ENCODE assay signal across 9 cellular contexts in the genomic region with DNA sequence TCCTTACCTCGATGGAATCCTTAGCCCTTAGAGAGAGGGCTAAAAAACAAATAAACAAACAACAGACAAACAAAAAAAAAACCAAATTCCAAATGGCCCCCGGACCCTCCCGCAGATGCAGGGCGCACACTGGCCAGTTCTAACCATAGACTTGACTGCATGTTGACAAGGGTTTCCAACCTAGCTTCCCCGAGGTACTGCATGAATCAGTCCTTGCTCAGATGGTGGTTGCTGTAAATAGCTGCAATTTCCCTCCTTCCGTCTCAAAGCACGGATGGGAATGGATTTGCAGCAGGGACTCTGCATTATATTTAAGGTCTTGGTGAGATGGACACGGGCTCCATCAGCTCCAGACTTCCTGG.
DNase-seq lines count a peak whose midpoint lies in the region; ATAC-seq and TF ChIP-seq lines count a peak whose summit lies in the region.
"Had no signal": no experiment of that assay in that cellular context is flagged by ENCODE, and none has a peak within 500 bp of the region (broad histone marks: within the 10 kb centered on the region; RNA-seq: fewer than 3 reads in every experiment).

No MANE protein-coding gene starts in this region.

- H3K18ac ChIP-seq in mesendoderm (ENCODE audit: low read length) = no peak overlapping the region

- no peaks in the 10 kb centered on the region for H3K9me3 Mint-ChIP-seq in effector memory CD8-positive, alpha-beta T cell

- H2BK120ac ChIP-seq in mesendoderm (ENCODE audit: low read depth, low read length) = no peak overlapping the region

- peak overlapping the region; percentile 84 for H3K4me3 ChIP-seq in SK-N-MC
- H3K4me3 ChIP-seq in mesendoderm (ENCODE audit: low read length) = peak overlapping the region; percentile 36
- peak overlapping the region; percentile 49 to 60 (median 58) for H3K4me3 ChIP-seq in tibial nerve
- H3K4me3 ChIP-seq: K562 had no signal

- peak overlapping the region; percentile 35 for H3K56ac ChIP-seq in mesendoderm (ENCODE audit: low read length)

- no peaks in the 10 kb centered on the region for H3K27me3 ChIP-seq in mesendoderm (ENCODE audit: insufficient read depth, low read length, poor library complexity)
- H3K27me3 ChIP-seq in tibial nerve = no peaks in the 10 kb centered on the region

- no peak overlapping the region for H4K8ac ChIP-seq in mesendoderm (ENCODE audit: low read depth, low read length)

- no CpG with 5 or more reads among the region's 8 CpGs for WGBS in mesendoderm (ENCODE audit: extremely low coverage, insufficient coverage, low lambda C conversion rate)
- WGBS in tibial nerve, 2 donors = 6 to 10% methylated on average over 8 of the region's 8 CpGs

- H3K27ac Mint-ChIP-seq in effector memory CD8-positive, alpha-beta T cell = peak overlapping the region; percentile 18 to 52

- H3K36me3 Mint-ChIP-seq in effector memory CD8-positive, alpha-beta T cell (ENCODE audit: insufficient read depth) = no peaks in the 10 kb centered on the region

- ATAC-seq in GM18498 (IDR thresholded peaks at IDR 0.05; ENCODE audit: unreplicated experiment) (peak; percentile 15), HG03025 (IDR thresholded peaks at IDR 0.05; ENCODE audit: low FRiP score, unreplicated experiment) (peak; percentile 29)
- ATAC-seq in effector memory CD8-positive, alpha-beta T cell (replicated peaks) = peak; percentile 43

- H3K23ac ChIP-seq in mesendoderm (ENCODE audit: low read length) = no peak overlapping the region

- peak overlapping the region; percentile 56 for H3K4me2 ChIP-seq in mesendoderm (ENCODE audit: low read length)

- no peaks in the 10 kb centered on the region for H3K9me3 ChIP-seq in SK-N-MC (ENCODE audit: low read depth, low read length)
- no peaks in the 10 kb centered on the region for H3K9me3 ChIP-seq in tibial nerve

- peak overlapping the region; percentile 86 to 87 for H3K4me3 Mint-ChIP-seq in effector memory CD8-positive, alpha-beta T cell

- H3K9ac ChIP-seq in SK-N-MC (ENCODE audit: insufficient read length) (no peak overlapping the region), mesendoderm (ENCODE audit: low read length) (peak overlapping the region; percentile 52)

- H3K36me3 ChIP-seq in SK-N-MC (ENCODE audit: insufficient read depth, low read length) = no peaks in the 10 kb centered on the region
- H3K36me3 ChIP-seq in mesendoderm (ENCODE audit: control insufficient read depth, insufficient read depth, low read length) = no peaks in the 10 kb centered on the region
- H3K36me3 ChIP-seq in tibial nerve = no peaks in the 10 kb centered on the region

- no peaks in the 10 kb centered on the region for H3K4me1 ChIP-seq in mesendoderm (ENCODE audit: control insufficient read depth, low read depth, low read length)
- peaks cover 0 to 16% (median 3%) of the 10 kb centered on the region in 4 donors for H3K4me1 ChIP-seq in tibial nerve

- no peak overlapping the region for H4K5ac ChIP-seq in mesendoderm (ENCODE audit: low read length)

- TF ChIP-seq EP300 in tibial nerve (IDR thresholded peaks at IDR 0.05) = no peak

- no peak overlapping the region for H2BK15ac ChIP-seq in mesendoderm (replicated peaks; ENCODE audit: low read depth)

- no peak overlapping the region for H2AK5ac ChIP-seq in mesendoderm (ENCODE audit: low read length)

- no peaks in the 10 kb centered on the region for H3K79me1 ChIP-seq in mesendoderm (ENCODE audit: low read length)

- no peaks in the 10 kb centered on the region for H3K79me2 ChIP-seq in mesendoderm (ENCODE audit: control insufficient read depth, insufficient read depth, low read length)

- H3K27ac ChIP-seq in SK-N-MC = no peak overlapping the region
- H3K27ac ChIP-seq in mesendoderm (ENCODE audit: low read depth, low read length) = no peak overlapping the region
- peak overlapping the region in 2 of 4 donors; percentile 54 to 56 for H3K27ac ChIP-seq in tibial nerve

- no peak for TF ChIP-seq POLR2A in tibial nerve (IDR thresholded peaks at IDR 0.05)

- H3K4me1 Mint-ChIP-seq in effector memory CD8-positive, alpha-beta T cell (ENCODE audit: low read depth in 2 of 2) = peaks cover 8 to 18% of the 10 kb centered on the region in 2 donors

- TF ChIP-seq CTCF in tibial nerve (IDR thresholded peaks at IDR 0.05) = no peak

- H2BK5ac ChIP-seq in mesendoderm (ENCODE audit: low read length) = no peak overlapping the region

- DNase-seq in AG08396 (ENCODE audit: low spot score) (peak; percentile 57), SK-N-MC (ENCODE audit: low read depth, low spot score) (no peak), mesendoderm (peak; percentile 54), tibial nerve (ENCODE audit: low spot score in 2 of 2) (no peak), UCSD-AML1 (lab: John Stamatoyannopoulos, UW; ENCODE audit: unreplicated experiment) (no peak)
- peak in 1 of 3 experiments; percentile 7 for DNase-seq in effector memory CD8-positive, alpha-beta T cell

- no peak overlapping the region for H3K4ac ChIP-seq in mesendoderm (ENCODE audit: low read depth, low read length)

- peaks cover 14 to 28% of the 10 kb centered on the region in 2 donors for H3K27me3 Mint-ChIP-seq in effector memory CD8-positive, alpha-beta T cell

Comparison
In these comparisons a context has a peak if more than half of its experiments do, and no peak if none do; other contexts are left out.
1. DNase-seq: peak in AG08396 (single experiment) and mesendoderm (single experiment); none in SK-N-MC (single experiment), tibial nerve (0 of 2) and UCSD-AML1 (single experiment).
2. Peak in every context shown above with its lines, with median percentiles within 50 percentile points of each other: ATAC-seq and H3K4me3 ChIP-seq.